ENCODE assay signal across 9 cellular contexts in the genomic region with DNA sequence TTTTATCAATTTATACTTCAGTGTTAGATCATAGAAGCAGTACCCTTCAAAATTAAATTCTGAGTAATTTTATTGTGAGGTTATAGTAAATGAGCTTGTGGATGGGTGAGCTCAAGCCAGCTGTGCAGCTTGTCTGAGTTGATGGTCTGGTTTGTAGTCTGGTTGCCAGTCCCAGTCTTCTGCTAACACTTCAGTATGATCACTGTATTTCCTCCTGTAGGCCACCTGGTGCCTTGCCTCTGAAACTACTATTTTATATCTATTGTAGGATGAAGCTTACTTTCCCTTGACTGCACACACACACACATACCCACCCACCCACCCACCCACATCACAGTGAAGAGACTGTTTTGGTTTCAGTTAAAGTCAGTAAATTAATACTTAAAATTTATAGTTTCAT.
DNase-seq lines count a peak whose midpoint lies in the region; ATAC-seq, FAIRE-seq and TF ChIP-seq lines count a peak whose summit lies in the region.
"Had no signal": no experiment of that assay in that cellular context is flagged by ENCODE, and none has a peak within 500 bp of the region (broad histone marks: within the 10 kb centered on the region; RNA-seq: fewer than 3 reads in every experiment).

No MANE protein-coding gene starts in this region.

- no peak overlapping the region for H3K9ac ChIP-seq in mesendoderm (ENCODE audit: low read length)
- H3K9ac ChIP-seq: parathyroid adenoma had no signal

- no peak overlapping the region for H2AK5ac ChIP-seq in mesendoderm (ENCODE audit: low read length)

- 0 out of 2 replicates have a peak, but pooled peaks have one; percentile 11 for TF ChIP-seq CTCF in BJ (IDR thresholded peaks at IDR 0.05; ENCODE audit: insufficient read depth, low read depth, low read length)
- no peak for TF ChIP-seq CTCF in D721Med (IDR thresholded peaks at IDR 0.05; ENCODE audit: insufficient read depth, missing control alignments)

- no peak overlapping the region for H2BK5ac ChIP-seq in mesendoderm (ENCODE audit: low read length)

- H3K27me3 ChIP-seq in BJ (ENCODE audit: control insufficient read depth, insufficient read depth, low read length) (no peaks in the 10 kb centered on the region), mesendoderm (ENCODE audit: insufficient read depth, low read length, poor library complexity) (no peaks in the 10 kb centered on the region)

- no peaks in the 10 kb centered on the region for H3K36me3 ChIP-seq in BJ (ENCODE audit: control insufficient read depth, insufficient read depth, low read length)
- no peaks in the 10 kb centered on the region for H3K36me3 ChIP-seq in mesendoderm (ENCODE audit: control insufficient read depth, insufficient read depth, low read length)

- H3K18ac ChIP-seq in mesendoderm (ENCODE audit: low read length) = no peak overlapping the region

- H4K5ac ChIP-seq in mesendoderm (ENCODE audit: low read length) = no peak overlapping the region

- peak overlapping the region in 1 of 2 donors; percentile 47 for H3K4me3 Mint-ChIP-seq in activated T-cell treated with anti-CD3 and anti-CD28 coated beads, Interleukin-2, amount 50 U/mL, for 72 hours

- CTCF ChIA-PET in BJ (lab: Yijun Ruan, JAX) = interaction anchor here (1.0 to 1.5 kb wide), 4 partner anchors 10 to 349 kb away, joined by 3 to 10 read pairs (median 4); no protein-coding TSS in a partner anchor

- H3K4me3 ChIP-seq in BJ (ENCODE audit: low read depth, low read length) (no peak overlapping the region), mesendoderm (ENCODE audit: low read length) (no peak overlapping the region)

- H3K23ac ChIP-seq in mesendoderm (ENCODE audit: low read length) = no peak overlapping the region

- no peak overlapping the region for H4K8ac ChIP-seq in mesendoderm (ENCODE audit: low read depth, low read length)

- H3K9me3 Mint-ChIP-seq in activated T-cell treated with anti-CD3 and anti-CD28 coated beads, Interleukin-2, amount 50 U/mL, for 72 hours = no peaks in the 10 kb centered on the region

- peaks cover 5% of the 10 kb centered on the region for H3K79me2 ChIP-seq in mesendoderm (ENCODE audit: control insufficient read depth, insufficient read depth, low read length)

- no peak for FAIRE-seq in D721Med (lab: Jason Lieb, UNC)

- H2BK15ac ChIP-seq in mesendoderm (replicated peaks; ENCODE audit: low read depth) = no peak overlapping the region

- H3K56ac ChIP-seq in mesendoderm (ENCODE audit: low read length) = no peak overlapping the region

- no peak overlapping the region for H3K27ac ChIP-seq in mesendoderm (ENCODE audit: low read depth, low read length)
- H3K27ac ChIP-seq: parathyroid adenoma had no signal

- no peak overlapping the region for H2BK120ac ChIP-seq in mesendoderm (ENCODE audit: low read depth, low read length)

- H3K36me3 Mint-ChIP-seq in activated T-cell treated with anti-CD3 and anti-CD28 coated beads, Interleukin-2, amount 50 U/mL, for 72 hours (ENCODE audit: insufficient read depth in 2 of 2) = no peaks in the 10 kb centered on the region

- H3K27ac Mint-ChIP-seq in activated T-cell treated with anti-CD3 and anti-CD28 coated beads, Interleukin-2, amount 50 U/mL, for 72 hours = peak overlapping the region; percentile 42

- no peak overlapping the region for H3K4ac ChIP-seq in mesendoderm (ENCODE audit: low read depth, low read length)

- POLR2A ChIA-PET in BJ (lab: Charles Lee) = interaction anchor here (0.6 kb wide), 1 partner anchor 15 kb away, joined by 4 read pairs; no protein-coding TSS in a partner anchor

- peaks cover 7% of the 10 kb centered on the region for H3K79me1 ChIP-seq in mesendoderm (ENCODE audit: low read length)

- ATAC-seq in GM19043 (IDR thresholded peaks at IDR 0.05; ENCODE audit: low read depth, unreplicated experiment) (peak; percentile 42), GM18502 (IDR thresholded peaks at IDR 0.05; ENCODE audit: poor library complexity, unreplicated experiment) (no peak)
- ATAC-seq in activated T-cell treated with anti-CD3 and anti-CD28 coated beads, Interleukin-2, amount 50 U/mL, for 72 hours (replicated peaks in 1 of 2) = peak; percentile 31 to 49

- H3K27me3 Mint-ChIP-seq in activated T-cell treated with anti-CD3 and anti-CD28 coated beads, Interleukin-2, amount 50 U/mL, for 72 hours (ENCODE audit: low read depth) = no peaks in the 10 kb centered on the region

- H3K4me1 ChIP-seq in mesendoderm (ENCODE audit: control insufficient read depth, low read depth, low read length) = no peaks in the 10 kb centered on the region

- DNase-seq in BJ (ENCODE audit: low read depth) (no peak), NAMALWA (ENCODE audit: low spot score) (peak; percentile 46), mesendoderm (peak; percentile 33), cerebellar nuclear complex (lab: John Stamatoyannopoulos, UW) (no peak), D721Med (ENCODE audit: insufficient read length, low spot score) (no peak)
- DNase-seq in activated T-cell treated with anti-CD3 and anti-CD28 coated beads, Interleukin-2, amount 50 U/mL, for 72 hours = peak; percentile 21 to 26

- peaks cover 50% of the 10 kb centered on the region for H3K4me1 Mint-ChIP-seq in activated T-cell treated with anti-CD3 and anti-CD28 coated beads, Interleukin-2, amount 50 U/mL, for 72 hours (ENCODE audit: low read depth)

- H3K4me2 ChIP-seq in mesendoderm (ENCODE audit: low read length) = no peak overlapping the region

Comparison
In these comparisons a context has a peak if more than half of its experiments do, and no peak if none do; other contexts are left out.
1. DNase-seq: peak in NAMALWA (single experiment), activated T-cell treated with anti-CD3 and anti-CD28 coated beads, Interleukin-2, amount 50 U/mL, for 72 hours (2 of 2) and mesendoderm (single experiment); none in BJ (single experiment), cerebellar nuclear complex (0 of 2) and D721Med (single experiment).